Comparison of ENCODE assay signal across 13 cellular contexts in the genomic region with DNA sequence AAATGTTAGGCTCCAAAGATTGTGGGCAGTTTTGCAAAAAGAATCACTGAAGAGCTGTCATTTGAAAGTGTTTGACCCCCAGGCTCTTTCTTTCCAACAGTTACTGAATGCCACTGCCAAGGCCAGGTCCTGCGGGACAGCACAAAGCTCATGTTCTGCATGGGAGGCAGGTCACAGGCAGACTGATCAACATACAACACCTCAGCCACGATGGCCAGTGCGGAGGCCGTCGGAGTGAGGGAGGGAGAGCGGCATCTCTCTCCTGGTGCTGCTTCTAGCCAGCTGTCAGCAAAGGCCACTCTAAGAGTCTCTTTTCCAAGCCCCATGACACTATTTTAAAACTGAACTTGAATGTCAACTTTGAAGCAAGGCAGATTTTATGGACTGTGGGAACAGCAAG.
"Had no signal": no experiment of that assay in that cellular context is flagged by ENCODE, and none has a peak within 500 bp of the region (broad histone marks: within the 10 kb centered on the region; RNA-seq: fewer than 3 reads in every experiment).

No MANE protein-coding gene starts in this region.

- H3K4me1 ChIP-seq: foreskin keratinocyte had no signal

- H3K9me3 Mint-ChIP-seq: activated naive CD4-positive, alpha-beta T cell treated with anti-CD3 and anti-CD28 coated beads, Interleukin-2, amount 50 U/mL, for 72 hours; mesothelial cell of epicardium; T-cell had no signal

- DNase-seq: activated CD4-positive, alpha-beta T cell treated with anti-CD3 and anti-CD28 coated beads for 48 hours; activated CD8-positive, alpha-beta T cell treated with anti-CD3 and anti-CD28 coated beads, Interleukin-2, amount 10 ng/mL, durations not matched to agents 7 days and 5 days; activated effector memory CD4-positive, alpha-beta T cell treated with anti-CD3 and anti-CD28 coated beads, Interleukin-2, amount 50 U/mL, for 16 hours; amygdala; foreskin keratinocyte; islet precursor cell; left lung; stimulated activated CD4-positive, alpha-beta T cell treated with anti-CD3 and anti-CD28 coated beads, Interleukin-2, amount 100 ng/mL, for 48 hours; stimulated activated naive CD8-positive, alpha-beta T cell treated with anti-CD3 and anti-CD28 coated beads, Interleukin-15, Interleukin-2, amounts not matched to agents 100 U/mL and 50 U/mL, for 24 hours; T-cell had no signal

- H3K27ac Mint-ChIP-seq: activated CD8-positive, alpha-beta T cell treated with anti-CD3 and anti-CD28 coated beads, Interleukin-2, amount 10 ng/mL, durations not matched to agents 7 days and 5 days; mesothelial cell of epicardium; T-cell had no signal

- H3K9me3 ChIP-seq: left lung had no signal

- H3K4me1 Mint-ChIP-seq: mesothelial cell of epicardium, T-cell had no signal

- H3K27me3 Mint-ChIP-seq: T-cell had no signal

- H3K4me3 Mint-ChIP-seq: activated CD8-positive, alpha-beta T cell treated with anti-CD3 and anti-CD28 coated beads, Interleukin-2, amount 10 ng/mL, durations not matched to agents 7 days and 5 days; mesothelial cell of epicardium; T-cell had no signal

- H3K27me3 ChIP-seq: foreskin keratinocyte, left lung had no signal

- H3K4me3 ChIP-seq: left lung, SK-N-MC had no signal

- H3K27ac ChIP-seq: foreskin keratinocyte, SK-N-MC had no signal
